ENCODE assay signal across 8 cellular contexts in genomic region chr4:141635726-141636076, GRCh38. TPM values are rescaled to one million over a fixed set of nuclear protein-coding genes. Genes with fewer than 3 reads are reported as not detected.
DNase-seq lines count a peak whose midpoint lies in the region; ATAC-seq and TF ChIP-seq lines count a peak whose summit lies in the region.

No MANE protein-coding gene starts in this region.

- no peak for ATAC-seq in CD8-positive, alpha-beta T cell
- ATAC-seq in GM19467 (IDR thresholded peaks at IDR 0.05; ENCODE audit: unreplicated experiment) (peak; percentile 39), HG03469 (IDR thresholded peaks at IDR 0.05; ENCODE audit: unreplicated experiment) (peak; percentile 35)

- H3K9me3 Mint-ChIP-seq in CD8-positive, alpha-beta T cell, result no peaks in the 10 kb centered on the region

- peak overlapping the region; percentile 86 for H3K4me3 ChIP-seq in CD8-positive, alpha-beta T cell (ENCODE audit: low read depth, low read length)
- peak overlapping the region; percentile 98 for H3K4me3 ChIP-seq in effector memory CD4-positive, alpha-beta T cell (ENCODE audit: insufficient read depth, low read depth, low read length, poor library complexity, severe bottlenecking)
- peak overlapping the region; percentile 82 for H3K4me3 ChIP-seq in retinal pigment epithelial cell (ENCODE audit: low read length)

- no peak for TF ChIP-seq CTCF in CD8-positive, alpha-beta T cell (IDR thresholded peaks at IDR 0.05)
- TF ChIP-seq CTCF in retinal pigment epithelial cell (conservative IDR thresholded peaks at IDR 0.05; ENCODE audit: low read depth, low read length), result no peak

- CTCF ChIA-PET in CD8-positive, alpha-beta T cell (lab: Charles Lee), result no interaction called here

- H3K4me1 Mint-ChIP-seq in CD8-positive, alpha-beta T cell (ENCODE audit: low read depth), result peaks cover 22% of the 10 kb centered on the region

- H3K4me3 Mint-ChIP-seq in CD8-positive, alpha-beta T cell, result peak overlapping the region; percentile 95

- intact Hi-C loops in CD8-positive, alpha-beta T cell (cut with DNase I, micrococcal nuclease), result no loop called here

- H3K36me3 ChIP-seq in CD8-positive, alpha-beta T cell (ENCODE audit: insufficient read depth, low read length), result no peaks in the 10 kb centered on the region
- no peaks in the 10 kb centered on the region for H3K36me3 ChIP-seq in effector memory CD4-positive, alpha-beta T cell (ENCODE audit: control insufficient read depth, insufficient read depth, low read length)

- H3K36me3 Mint-ChIP-seq in CD8-positive, alpha-beta T cell, result peaks cover 2% of the 10 kb centered on the region

- no peaks in the 10 kb centered on the region for H3K27me3 ChIP-seq in CD8-positive, alpha-beta T cell (ENCODE audit: insufficient read depth, low read length)
- H3K27me3 ChIP-seq in effector memory CD4-positive, alpha-beta T cell (replicated peaks; ENCODE audit: control insufficient read depth, insufficient read depth, low read length, poor library complexity, severe bottlenecking), result no peaks in the 10 kb centered on the region

- H3K27ac Mint-ChIP-seq in CD8-positive, alpha-beta T cell, result no peak overlapping the region

- no peak overlapping the region for H3K27ac ChIP-seq in CD8-positive, alpha-beta T cell (ENCODE audit: low read depth, low read length)
- no peak overlapping the region for H3K27ac ChIP-seq in effector memory CD4-positive, alpha-beta T cell (ENCODE audit: insufficient read depth, low read length, poor library complexity, severe bottlenecking)

- no peak for DNase-seq in CD8-positive, alpha-beta T cell
- no peak for DNase-seq in effector memory CD4-positive, alpha-beta T cell
- DNase-seq in retinal pigment epithelial cell (ENCODE audit: low read depth) (no peak), dermis blood vessel endothelial cell (no peak), NCI-H2227 (lab: John Stamatoyannopoulos, UW; ENCODE audit: unreplicated experiment) (no peak), COLO829 (ENCODE audit: low spot score) (no peak)

- H3K9me3 ChIP-seq in CD8-positive, alpha-beta T cell (ENCODE audit: low read length), result no peaks in the 10 kb centered on the region
- H3K9me3 ChIP-seq in effector memory CD4-positive, alpha-beta T cell (ENCODE audit: control insufficient read depth, low read length), result no peaks in the 10 kb centered on the region

- peaks cover 17% of the 10 kb centered on the region for H3K27me3 Mint-ChIP-seq in CD8-positive, alpha-beta T cell (ENCODE audit: low read depth)

- H3K4me1 ChIP-seq in CD8-positive, alpha-beta T cell (ENCODE audit: insufficient read depth, low read length), result peaks cover 8% of the 10 kb centered on the region
- H3K4me1 ChIP-seq in effector memory CD4-positive, alpha-beta T cell (ENCODE audit: control insufficient read depth, insufficient read depth, low read length, poor library complexity, severe bottlenecking), result peaks cover 3% of the 10 kb centered on the region

- POLR2A ChIA-PET in CD8-positive, alpha-beta T cell (lab: Charles Lee), result no interaction called here

RNA-seq across cellular contexts. Expression of gene IL15, which starts 0.7 kb away (rescaled TPM):
- total RNA-seq in CD8-positive, alpha-beta T cell, result 1 to 10 TPM; 1.5 to 1.7 TPM
- total RNA-seq in dermis blood vessel endothelial cell, result 2.0 and 2.7 TPM in 2 replicates
